In genomic region chr14:95666450-95666849, GRCh38 we compare ENCODE assay signal across 19 cellular contexts. TPM values are rescaled to one million over a fixed set of nuclear protein-coding genes. Genes with fewer than 3 reads are reported as not detected.
A peak's percentile ranks its signal among the peaks of the same experiment; 100 is the strongest.
DNase-seq lines count a peak whose midpoint lies in the region; ATAC-seq and TF ChIP-seq lines count a peak whose summit lies in the region.
"Had no signal": no experiment of that assay in that cellular context is flagged by ENCODE, and none has a peak within 500 bp of the region (broad histone marks: within the 10 kb centered on the region; RNA-seq: fewer than 3 reads in every experiment).

No MANE protein-coding gene starts in this region.

- peaks cover 2% of the 10 kb centered on the region for H3K79me2 ChIP-seq in trophoblast cell (ENCODE audit: control insufficient read depth, insufficient read depth, low read length, poor library complexity)

- peak overlapping the region; percentile 21 for H3K4me3 Mint-ChIP-seq in activated B cell treated with CpG ODN at 0.5 μM for 24 hours
- H3K4me3 Mint-ChIP-seq in CD4-positive, alpha-beta T cell: no peak overlapping the region
- H3K4me3 Mint-ChIP-seq: CD8-positive, alpha-beta memory T cell; H9 had no signal

- no peak overlapping the region for H3K9ac ChIP-seq in trophoblast cell (ENCODE audit: low read length)

- no CpG with 5 or more reads among the region's 5 CpGs for WGBS in trophoblast cell (ENCODE audit: extremely low coverage, insufficient coverage, insufficient read length)

- H3K27me3 Mint-ChIP-seq in activated B cell treated with CpG ODN at 0.5 μM for 24 hours: peaks cover 40% of the 10 kb centered on the region
- H3K27me3 Mint-ChIP-seq in CD4-positive, alpha-beta T cell: peaks cover 26% of the 10 kb centered on the region

- no peak overlapping the region for H2AFZ ChIP-seq in trophoblast cell (ENCODE audit: insufficient read depth, low read length, poor library complexity)

- no peak overlapping the region for H3K4me2 ChIP-seq in trophoblast cell (ENCODE audit: low read length)

- H3K27ac ChIP-seq in trophoblast cell (ENCODE audit: low read depth, low read length) (no peak overlapping the region), A673 (ENCODE audit: low read depth, low read length, poor library complexity, severe bottlenecking) (no peak overlapping the region)
- no peak overlapping the region for H3K27ac ChIP-seq in CD4-positive, alpha-beta T cell (ENCODE audit: low read depth, low read length)

- ATAC-seq in activated B cell treated with CpG ODN at 0.5 μM for 24 hours (ENCODE audit: low read depth): no peak
- ATAC-seq in CD4-positive, alpha-beta T cell (ENCODE audit: poor library complexity): no peak
- ATAC-seq: K562, Right ventricle myocardium inferior had no signal

- DNase-seq in DMS79 treated with DMSO at 0.1 percent for 48 hours (lab: John Stamatoyannopoulos, UW) (peak; percentile 37), DMS79 (lab: John Stamatoyannopoulos, UW) (no peak), activated B cell treated with CpG ODN at 0.5 μM for 24 hours (no peak), trophoblast cell (no peak), dedifferentiated amniotic fluid mesenchymal stem cell (ENCODE audit: extremely low spot score) (no peak), A673 (ENCODE audit: low spot score) (no peak)
- DNase-seq in CD4-positive, alpha-beta T cell: no peak
- DNase-seq: 8988T; BE2C; CD8-positive, alpha-beta memory T cell; GF-D8; H9; NCI-H187 treated with DMSO at 0.1 percent for 48 hours; NCI-H226; SW 1271 had no signal

- no peaks in the 10 kb centered on the region for H3K36me3 ChIP-seq in trophoblast cell (ENCODE audit: control insufficient read depth in 1 of 2, insufficient read depth in 2 of 2, low read length in 2 of 2)
- H3K36me3 ChIP-seq in A673 (ENCODE audit: insufficient read depth, low read length, poor library complexity, severe bottlenecking): no peaks in the 10 kb centered on the region
- H3K36me3 ChIP-seq: BE2C had no signal

- CTCF ChIA-PET in activated B cell treated with CpG ODN at 0.5 μM for 24 hours (lab: Charles Lee) (interaction anchor here (1.1 to 5.3 kb wide), 3 partner anchors 13 to 108 kb away, joined by 3 to 26 read pairs (median 4); no protein-coding TSS in a partner anchor), A673 (lab: Charles Lee) (interaction anchor here (0.7 kb wide), 1 partner anchor 8 kb away, joined by 5 read pairs; no protein-coding TSS in a partner anchor)
- CTCF ChIA-PET in CD4-positive, alpha-beta T cell (lab: Charles Lee): no interaction called here

- H3K9me3 Mint-ChIP-seq in activated B cell treated with CpG ODN at 0.5 μM for 24 hours: no peaks in the 10 kb centered on the region
- no peaks in the 10 kb centered on the region for H3K9me3 Mint-ChIP-seq in CD4-positive, alpha-beta T cell
- H3K9me3 Mint-ChIP-seq: CD8-positive, alpha-beta memory T cell; H9 had no signal

- H3K4me1 ChIP-seq in trophoblast cell (ENCODE audit: control insufficient read depth in 1 of 2, insufficient read depth in 2 of 2, low read length in 2 of 2) (peaks cover 16 to 21% of the 10 kb centered on the region in 2 experiments), A673 (ENCODE audit: insufficient read depth, low read length, poor library complexity, severe bottlenecking) (peaks cover 45% of the 10 kb centered on the region)
- H3K4me1 ChIP-seq: BE2C had no signal

- peak; percentile 98 for TF ChIP-seq EP300 in Ishikawa (IDR thresholded peaks at IDR 0.05; ENCODE audit: borderline replicate concordance)

- H3K18ac ChIP-seq in trophoblast cell (ENCODE audit: low read length): no peak overlapping the region

- intact Hi-C loops in activated B cell treated with CpG ODN at 0.5 μM for 24 hours (cut with micrococcal nuclease) (no loop called here), A673 (cut with micrococcal nuclease; ENCODE audit: unreplicated experiment) (no loop called here)
- intact Hi-C loops in CD4-positive, alpha-beta T cell (cut with DNase I, micrococcal nuclease): no loop called here

- H3K23ac ChIP-seq in trophoblast cell (ENCODE audit: low read length): no peak overlapping the region

- H2BK5ac ChIP-seq in trophoblast cell (ENCODE audit: low read depth, low read length, poor library complexity): no peak overlapping the region

- POLR2A ChIA-PET in activated B cell treated with CpG ODN at 0.5 μM for 24 hours (lab: Charles Lee): interaction anchor here (0.6 to 7.2 kb wide), 8 partner anchors 13 to 158 kb away, joined by 3 to 68 read pairs (median 6); no protein-coding TSS in a partner anchor
- POLR2A ChIA-PET in CD4-positive, alpha-beta T cell (lab: Charles Lee): no interaction called here
- POLR2A ChIA-PET in A673 (lab: Charles Lee; ENCODE audit: low non-redundant PET): no interaction called here

- no peak overlapping the region for H3K4me3 ChIP-seq in trophoblast cell (ENCODE audit: low read depth, low read length)
- H3K4me3 ChIP-seq in A673 (ENCODE audit: low read depth, low read length, poor library complexity, severe bottlenecking): no peak overlapping the region
- H3K4me3 ChIP-seq: K562 had no signal

- peak overlapping the region; percentile 90 for H3K27ac Mint-ChIP-seq in activated B cell treated with CpG ODN at 0.5 μM for 24 hours
- H3K27ac Mint-ChIP-seq in CD4-positive, alpha-beta T cell: no peak overlapping the region
- H3K27ac Mint-ChIP-seq: H9 had no signal

- H3K27me3 ChIP-seq in trophoblast cell (ENCODE audit: insufficient read depth, low read length): no peaks in the 10 kb centered on the region
- no peaks in the 10 kb centered on the region for H3K27me3 ChIP-seq in CD4-positive, alpha-beta T cell (ENCODE audit: control insufficient read depth, insufficient read depth, low read length)
- H3K27me3 ChIP-seq in A673 (replicated peaks; ENCODE audit: insufficient read depth, low read depth, low read length, poor library complexity): no peaks in the 10 kb centered on the region

- TF ChIP-seq CTCF in activated B cell treated with CpG ODN at 0.5 μM for 24 hours (IDR thresholded peaks at IDR 0.05) (no peak), A673 (conservative IDR thresholded peaks at IDR 0.05; ENCODE audit: low read depth, low read length) (no peak)
- TF ChIP-seq CTCF in CD4-positive, alpha-beta T cell (IDR thresholded peaks at IDR 0.05): no peak

- peak overlapping the region; percentile 59 for H4K91ac ChIP-seq in trophoblast cell (ENCODE audit: low read depth, low read length)

- no peak overlapping the region for H4K12ac ChIP-seq in trophoblast cell (ENCODE audit: low read depth, low read length)

- H3K9me3 ChIP-seq in trophoblast cell (ENCODE audit: insufficient read depth, low read depth, low read length) (no peaks in the 10 kb centered on the region), A673 (ENCODE audit: low read depth, low read length, poor library complexity, severe bottlenecking) (no peaks in the 10 kb centered on the region)
- no peaks in the 10 kb centered on the region for H3K9me3 ChIP-seq in CD4-positive, alpha-beta T cell (ENCODE audit: control insufficient read depth, low read length)
- H3K9me3 ChIP-seq: BE2C had no signal

- H3K4me1 Mint-ChIP-seq in activated B cell treated with CpG ODN at 0.5 μM for 24 hours: peaks cover 94% of the 10 kb centered on the region
- no peaks in the 10 kb centered on the region for H3K4me1 Mint-ChIP-seq in CD4-positive, alpha-beta T cell (ENCODE audit: low read depth)
- H3K4me1 Mint-ChIP-seq: CD8-positive, alpha-beta memory T cell had no signal

- no TSS peak for BruUV-seq in A673 (replicated peaks; lab: Mats Ljungman, UMichigan)

- no peak overlapping the region for H2BK12ac ChIP-seq in trophoblast cell (ENCODE audit: low read length)

- H2BK120ac ChIP-seq in trophoblast cell (ENCODE audit: insufficient read depth, low read length, poor library complexity): no peak overlapping the region

- H3K14ac ChIP-seq in trophoblast cell (ENCODE audit: low read length): no peak overlapping the region

- H3K4ac ChIP-seq in trophoblast cell (ENCODE audit: low read depth, low read length): no peak overlapping the region

- H2AK5ac ChIP-seq in trophoblast cell (ENCODE audit: low read length): no peak overlapping the region

- no peak overlapping the region for H4K8ac ChIP-seq in trophoblast cell (ENCODE audit: low read depth, low read length)

- peaks cover 9% of the 10 kb centered on the region for H3K36me3 Mint-ChIP-seq in activated B cell treated with CpG ODN at 0.5 μM for 24 hours (ENCODE audit: low read depth)
- no peaks in the 10 kb centered on the region for H3K36me3 Mint-ChIP-seq in CD4-positive, alpha-beta T cell (ENCODE audit: low read depth)
- H3K36me3 Mint-ChIP-seq: CD8-positive, alpha-beta memory T cell had no signal

- peaks cover 12% of the 10 kb centered on the region for H3K79me1 ChIP-seq in trophoblast cell (ENCODE audit: low read length)

- TF ChIP-seq RAD21 in Ishikawa (IDR thresholded peaks at IDR 0.05; ENCODE audit: low read depth): no peak

TF ChIP-seq in Ishikawa, 13 proteins besides CTCF, POLR2A, EP300 and RAD21:
- TF ChIP-seq YY1 (IDR thresholded peaks at IDR 0.05; ENCODE audit: low read depth): no peak
- no peak for TF ChIP-seq ZBTB7A (IDR thresholded peaks at IDR 0.05; ENCODE audit: low read depth)
- TF ChIP-seq MAX (IDR thresholded peaks at IDR 0.05): peak; percentile 68
- TF ChIP-seq TCF12 (IDR thresholded peaks at IDR 0.05; ENCODE audit: low read depth): peak; percentile 98
- no peak; the same call in 1 of the 2 replicates for TF ChIP-seq CEBPB (IDR thresholded peaks at IDR 0.05)
- TF ChIP-seq NFIC (IDR thresholded peaks at IDR 0.05): peak; percentile 96
- peak; percentile 13; the same call in 1 of the 2 replicates for TF ChIP-seq USF1 (IDR thresholded peaks at IDR 0.05)
- peak; percentile 91 for TF ChIP-seq TEAD4 (IDR thresholded peaks at IDR 0.05)
- no peak for TF ChIP-seq CREB1 (IDR thresholded peaks at IDR 0.05; ENCODE audit: low read depth)
- peak; percentile 94 for TF ChIP-seq FOXM1 (IDR thresholded peaks at IDR 0.05; ENCODE audit: borderline replicate concordance, low read depth)

RNA-seq across cellular contexts. Expression of gene TCL1B, which starts 19.8 kb away (rescaled TPM):
- total RNA-seq in activated B cell treated with CpG ODN at 0.5 μM for 24 hours: 1.1 and 1.2 TPM in 2 replicates
- 31.6 and 34.0 TPM in 2 replicates for polyA plus RNA-seq in trophoblast cell (2013)
- total RNA-seq in CD4-positive, alpha-beta T cell: not detected
- 0.83 and 1.1 TPM in 2 replicates for total RNA-seq in A673 (2021)
- total RNA-seq: CD8-positive, alpha-beta memory T cell; K562; Right ventricle myocardium inferior; SK-MEL-5 had no signal
- polyA plus RNA-seq: CD8-positive, alpha-beta memory T cell; K562 had no signal

RNA-seq across cellular contexts. Expression of gene TCL1A, which starts 47.5 kb away (rescaled TPM):
- total RNA-seq in activated B cell treated with CpG ODN at 0.5 μM for 24 hours (228 and 234 TPM in 2 replicates), A673 (2021) (not detected in 2 replicates)
- not detected in 2 replicates for polyA plus RNA-seq in trophoblast cell (2013)
- total RNA-seq in CD4-positive, alpha-beta T cell: not detected
- total RNA-seq: CD8-positive, alpha-beta memory T cell; H9; K562; Right ventricle myocardium inferior; SK-MEL-5 had no signal
- polyA plus RNA-seq: CD8-positive, alpha-beta memory T cell had no signal

Comparison
In these comparisons a context has a peak if more than half of its experiments do, and no peak if none do; other contexts are left out.
1. RNA of gene TCL1A, which starts 47.5 kb away (total RNA-seq): 228 to 234 TPM in activated B cell treated with CpG ODN at 0.5 μM for 24 hours; not detected in CD4-positive, alpha-beta T cell and not detected in A673; every median in the first group is over 100 times any median in the second.